In genomic region chr3:36866358-36866757, GRCh38 we compare ENCODE assay signal across 22 cellular contexts.
A peak's percentile ranks its signal among the peaks of the same experiment; 100 is the strongest.
DNase-seq lines count a peak whose midpoint lies in the region; ATAC-seq, FAIRE-seq and TF ChIP-seq lines count a peak whose summit lies in the region.
"Had no signal": no experiment of that assay in that cellular context is flagged by ENCODE, and none has a peak within 500 bp of the region (broad histone marks: within the 10 kb centered on the region; RNA-seq: fewer than 3 reads in every experiment).

No MANE protein-coding gene starts in this region.

- POLR2A ChIA-PET in CD8-positive, alpha-beta memory T cell (lab: Charles Lee): interaction anchor here (1.0 kb wide), 1 partner anchor 11 kb away, joined by 3 read pairs; no protein-coding TSS in a partner anchor
- POLR2A ChIA-PET in naive thymus-derived CD4-positive, alpha-beta T cell (lab: Charles Lee): no interaction called here

- H3K27me3 ChIP-seq in CD8-positive, alpha-beta memory T cell (ENCODE audit: insufficient read depth, low read length, poor library complexity, severe bottlenecking): no peaks in the 10 kb centered on the region
- no peaks in the 10 kb centered on the region for H3K27me3 ChIP-seq in naive thymus-derived CD4-positive, alpha-beta T cell (ENCODE audit: control insufficient read depth in 2 of 2, insufficient read depth in 2 of 2, low read length in 2 of 2)
- H3K27me3 ChIP-seq: sigmoid colon, stomach, tibial artery had no signal

- H3K4me1 Mint-ChIP-seq in CD8-positive, alpha-beta memory T cell: peaks cover 32 to 43% (median 41%) of the 10 kb centered on the region in 3 donors
- H3K4me1 Mint-ChIP-seq in central memory CD8-positive, alpha-beta T cell: peaks cover 45% of the 10 kb centered on the region
- peaks cover 12 to 52% (median 46%) of the 10 kb centered on the region in 7 donors for H3K4me1 Mint-ChIP-seq in naive thymus-derived CD4-positive, alpha-beta T cell

- H3K27ac Mint-ChIP-seq in CD8-positive, alpha-beta memory T cell: peak overlapping the region in 7 of 8 donors; percentile 40 to 95 (median 77)
- peak overlapping the region; percentile 89 for H3K27ac Mint-ChIP-seq in central memory CD8-positive, alpha-beta T cell (ENCODE audit: low read depth)
- H3K27ac Mint-ChIP-seq in naive thymus-derived CD4-positive, alpha-beta T cell: peak overlapping the region in 8 of 9 donors; percentile 10 to 76 (median 36)
- H3K27ac Mint-ChIP-seq: activated CD4-positive, alpha-beta T cell treated with anti-CD3 and anti-CD28 coated beads, Interleukin-2, amount 10 ng/mL, durations not matched to agents 7 days and 5 days; H9; progenitor cell of endocrine pancreas had no signal

- no peak overlapping the region for H3K9ac ChIP-seq in kidney (ENCODE audit: low read length in 2 of 2)

- H3K27ac ChIP-seq in CD8-positive, alpha-beta memory T cell (ENCODE audit: low read depth, low read length): no peak overlapping the region
- no peak overlapping the region for H3K27ac ChIP-seq in naive thymus-derived CD4-positive, alpha-beta T cell (ENCODE audit: low read depth, low read length)
- H3K27ac ChIP-seq in kidney (ENCODE audit: low read depth in 2 of 2, low read length in 2 of 2): no peak overlapping the region
- H3K27ac ChIP-seq: sigmoid colon, stomach, tibial artery, WERI-Rb-1 had no signal

- peaks cover 17% of the 10 kb centered on the region for H3K4me1 ChIP-seq in CD8-positive, alpha-beta memory T cell (ENCODE audit: insufficient read depth, low read length)
- H3K4me1 ChIP-seq in naive thymus-derived CD4-positive, alpha-beta T cell (ENCODE audit: control insufficient read depth in 2 of 2, insufficient read depth in 2 of 2, low read length in 2 of 2): peaks cover 5 to 10% of the 10 kb centered on the region in 2 donors
- no peaks in the 10 kb centered on the region for H3K4me1 ChIP-seq in kidney (ENCODE audit: control insufficient read depth in 1 of 2, insufficient read depth in 1 of 2, low read depth in 1 of 2, low read length in 2 of 2)
- H3K4me1 ChIP-seq: sigmoid colon, stomach, tibial artery had no signal

- intact Hi-C loops in naive thymus-derived CD4-positive, alpha-beta T cell (cut with micrococcal nuclease): loop anchor here in 1 of 2 donors (5.0 kb wide), 1 partner anchor 899 kb away; no protein-coding TSS in a partner anchor
- intact Hi-C loops in kidney (cut with DNase I): no loop called here

- CTCF ChIA-PET in CD8-positive, alpha-beta memory T cell (lab: Charles Lee): interaction anchor here (3.5 to 3.6 kb wide), 2 partner anchors 9 to 93 kb away, joined by 20 to 40 read pairs; no protein-coding TSS in a partner anchor
- CTCF ChIA-PET in naive thymus-derived CD4-positive, alpha-beta T cell (lab: Charles Lee): interaction anchor here (1.7 kb wide), 1 partner anchor 11 kb away, joined by 6 read pairs; no protein-coding TSS in a partner anchor

- H3K4me3 Mint-ChIP-seq in CD8-positive, alpha-beta memory T cell: no peak overlapping the region
- no peak overlapping the region for H3K4me3 Mint-ChIP-seq in central memory CD8-positive, alpha-beta T cell
- H3K4me3 Mint-ChIP-seq in naive thymus-derived CD4-positive, alpha-beta T cell: no peak overlapping the region
- H3K4me3 Mint-ChIP-seq: activated CD4-positive, alpha-beta T cell treated with anti-CD3 and anti-CD28 coated beads, Interleukin-2, amount 10 ng/mL, durations not matched to agents 7 days and 5 days; brain; H9 had no signal

- ATAC-seq in central memory CD8-positive, alpha-beta T cell (replicated peaks; ENCODE audit: extremely low read depth, poor library complexity, severe bottlenecking): no peak
- ATAC-seq in naive thymus-derived CD4-positive, alpha-beta T cell: no peak
- ATAC-seq: left ventricle myocardium superior, SK-N-SH treated with all-trans-retinoic acid at 6 μM for 48 hours had no signal

- DNase-seq in CD8-positive, alpha-beta memory T cell: no peak
- DNase-seq in HS-5 (ENCODE audit: low read depth) (peak; percentile 16), midbrain (lab: John Stamatoyannopoulos, UW) (no peak), amygdala (lab: John Stamatoyannopoulos, UW) (no peak), kidney (no peak)
- no peak for DNase-seq in central memory CD8-positive, alpha-beta T cell (ENCODE audit: low spot score in 2 of 2)
- DNase-seq in naive thymus-derived CD4-positive, alpha-beta T cell: no peak
- DNase-seq: activated CD4-positive, alpha-beta T cell treated with anti-CD3 and anti-CD28 coated beads, Interleukin-2, amount 10 ng/mL, durations not matched to agents 7 days and 5 days; DMS53; effector CD8-positive, alpha-beta T cell; H9; Kasumi-1; left ventricle myocardium superior; NCI-H1694; NCI-H774; sigmoid colon; stomach; tibial artery; WERI-Rb-1 had no signal

- no peak overlapping the region for H3K4me3 ChIP-seq in CD8-positive, alpha-beta memory T cell (ENCODE audit: low read length)
- H3K4me3 ChIP-seq in naive thymus-derived CD4-positive, alpha-beta T cell (ENCODE audit: low read length): no peak overlapping the region
- H3K4me3 ChIP-seq in kidney (ENCODE audit: low read length in 2 of 2): no peak overlapping the region
- H3K4me3 ChIP-seq: sigmoid colon, stomach, tibial artery had no signal

- H3K9me3 ChIP-seq in CD8-positive, alpha-beta memory T cell (ENCODE audit: low read length): no peaks in the 10 kb centered on the region
- H3K9me3 ChIP-seq in naive thymus-derived CD4-positive, alpha-beta T cell (ENCODE audit: control insufficient read depth in 2 of 3, low read length in 3 of 3): no peaks in the 10 kb centered on the region
- H3K9me3 ChIP-seq in kidney (ENCODE audit: control insufficient read depth in 1 of 2, low read length in 2 of 2): no peaks in the 10 kb centered on the region
- H3K9me3 ChIP-seq: sigmoid colon, stomach, tibial artery had no signal

- peaks cover 19% of the 10 kb centered on the region for H3K36me3 ChIP-seq in CD8-positive, alpha-beta memory T cell (ENCODE audit: insufficient read depth, low read length)
- H3K36me3 ChIP-seq in naive thymus-derived CD4-positive, alpha-beta T cell (ENCODE audit: control insufficient read depth in 2 of 3, insufficient read depth in 3 of 3, low read length in 3 of 3): peaks cover 0 to 15% (median 0%) of the 10 kb centered on the region in 3 experiments
- no peaks in the 10 kb centered on the region for H3K36me3 ChIP-seq in kidney (ENCODE audit: control insufficient read depth in 1 of 2, insufficient read depth in 2 of 2, low read length in 2 of 2)
- H3K36me3 ChIP-seq: WERI-Rb-1 had no signal

- peaks cover 10 to 75% (median 18%) of the 10 kb centered on the region in 3 donors for H3K36me3 Mint-ChIP-seq in CD8-positive, alpha-beta memory T cell
- peaks cover 43% of the 10 kb centered on the region for H3K36me3 Mint-ChIP-seq in central memory CD8-positive, alpha-beta T cell (ENCODE audit: insufficient read depth)
- peaks cover 22 to 36% (median 33%) of the 10 kb centered on the region in 5 donors for H3K36me3 Mint-ChIP-seq in naive thymus-derived CD4-positive, alpha-beta T cell
- H3K36me3 Mint-ChIP-seq: brain had no signal

- no peak for FAIRE-seq in kidney (lab: Jason Lieb, UNC)

- H3K27me3 Mint-ChIP-seq in CD8-positive, alpha-beta memory T cell: no peaks in the 10 kb centered on the region
- no peaks in the 10 kb centered on the region for H3K27me3 Mint-ChIP-seq in central memory CD8-positive, alpha-beta T cell
- H3K27me3 Mint-ChIP-seq in naive thymus-derived CD4-positive, alpha-beta T cell: no peaks in the 10 kb centered on the region
- H3K27me3 Mint-ChIP-seq: activated CD4-positive, alpha-beta T cell treated with anti-CD3 and anti-CD28 coated beads, Interleukin-2, amount 10 ng/mL, durations not matched to agents 7 days and 5 days; progenitor cell of endocrine pancreas had no signal

- no peaks in the 10 kb centered on the region for H3K9me3 Mint-ChIP-seq in CD8-positive, alpha-beta memory T cell
- no peaks in the 10 kb centered on the region for H3K9me3 Mint-ChIP-seq in central memory CD8-positive, alpha-beta T cell
- H3K9me3 Mint-ChIP-seq in naive thymus-derived CD4-positive, alpha-beta T cell: no peaks in the 10 kb centered on the region
- H3K9me3 Mint-ChIP-seq: brain, H9 had no signal

- TF ChIP-seq CTCF in kidney (IDR thresholded peaks at IDR 0.05; ENCODE audit: borderline replicate concordance, extremely low read depth, insufficient read depth): no peak

Comparison
In these comparisons a context has a peak if more than half of its experiments do, and no peak if none do; other contexts are left out.
1. H3K27ac Mint-ChIP-seq: peak in every context shown above with its lines; median percentile 89 in central memory CD8-positive, alpha-beta T cell; 77 in CD8-positive, alpha-beta memory T cell; 36 in naive thymus-derived CD4-positive, alpha-beta T cell.